14 cellular contexts compared by ENCODE assay signal in the genomic region with DNA sequence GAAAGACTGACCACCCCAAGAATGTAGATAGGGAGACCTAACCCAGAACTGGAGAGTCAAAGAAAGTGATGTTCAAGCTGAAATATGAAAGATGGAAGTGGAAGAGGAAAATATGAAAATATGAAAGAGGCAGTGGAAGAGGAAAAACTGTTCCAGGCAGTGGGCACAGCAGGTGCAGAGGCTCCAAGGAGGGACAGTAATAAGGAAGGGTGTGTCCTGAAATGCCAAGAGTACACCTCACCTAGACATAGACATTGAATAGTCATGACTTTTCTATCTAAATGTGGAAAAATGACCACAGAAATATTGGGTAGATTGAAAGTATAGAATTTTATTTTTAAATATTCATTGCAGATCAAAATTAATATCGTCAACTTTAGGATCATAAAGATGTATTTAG.
A peak's percentile ranks its signal among the peaks of the same experiment; 100 is the strongest.
DNase-seq lines count a peak whose midpoint lies in the region; ATAC-seq and TF ChIP-seq lines count a peak whose summit lies in the region.
"Had no signal": no experiment of that assay in that cellular context is flagged by ENCODE, and none has a peak within 500 bp of the region (broad histone marks: within the 10 kb centered on the region; RNA-seq: fewer than 3 reads in every experiment).

No MANE protein-coding gene starts in this region.

- BruUV-seq in PC-3 (replicated peaks; lab: Mats Ljungman, UMichigan): no TSS peak
- no TSS peak for BruUV-seq in Caco-2 (replicated peaks; lab: Mats Ljungman, UMichigan)

- H3K27ac ChIP-seq in PC-3 (ENCODE audit: low read length) (no peak overlapping the region), spleen (no peak overlapping the region)
- H3K27ac ChIP-seq: GM23248 had no signal

- no peaks in the 10 kb centered on the region for H4K20me1 ChIP-seq in PC-3 (ENCODE audit: low read length)

- no peak overlapping the region for H2AFZ ChIP-seq in PC-3 (ENCODE audit: low read length)
- H2AFZ ChIP-seq: GM23248 had no signal

- TF ChIP-seq EP300 in Ishikawa (IDR thresholded peaks at IDR 0.05; ENCODE audit: borderline replicate concordance): no peak

- peaks cover 49% of the 10 kb centered on the region for H3K4me1 ChIP-seq in PC-3 (ENCODE audit: insufficient read depth, low read length)
- H3K4me1 ChIP-seq in mucosa of descending colon (ENCODE audit: low read depth): no peaks in the 10 kb centered on the region
- no peaks in the 10 kb centered on the region for H3K4me1 ChIP-seq in Caco-2
- H3K4me1 ChIP-seq in spleen: peaks cover 0 to 7% (median 0%) of the 10 kb centered on the region in 6 donors

- H3K4me2 ChIP-seq in PC-3 (ENCODE audit: low read length): 0 out of 2 replicates have a peak overlapping the region, but pooled peaks have one; percentile 11

- WGBS in spleen, 5 donors: 86 to 97% (median 92%) methylated on average over 1 of the region's 1 CpG

- H3K9me3 ChIP-seq in PC-3 (ENCODE audit: low read length) (no peaks in the 10 kb centered on the region), mucosa of descending colon (no peaks in the 10 kb centered on the region), Caco-2 (no peaks in the 10 kb centered on the region), spleen (no peaks in the 10 kb centered on the region)

- no peaks in the 10 kb centered on the region for H3K27me3 ChIP-seq in PC-3 (ENCODE audit: low read length)
- H3K27me3 ChIP-seq in Caco-2 (replicated peaks; ENCODE audit: control insufficient read depth, insufficient read depth, low read length): no peaks in the 10 kb centered on the region
- H3K27me3 ChIP-seq in spleen (replicated peaks in 1 of 7): no peaks in the 10 kb centered on the region

- ATAC-seq in PC-3: no peak
- peak; percentile 58 for ATAC-seq in mucosa of descending colon
- ATAC-seq: HCT116 had no signal

- intact Hi-C loops in PC-3 (cut with micrococcal nuclease) (loop anchor here (5.0 kb wide), 2 partner anchors 65 to 95 kb away; no protein-coding TSS in a partner anchor), mucosa of descending colon (cut with DNase I, micrococcal nuclease) (loop anchor here (10.0 kb wide), 1 partner anchor 1208 kb away; no protein-coding TSS in a partner anchor), Caco-2 (cut with micrococcal nuclease; ENCODE audit: unreplicated experiment) (loop anchor here (5.0 kb wide), 1 partner anchor 50 kb away; no protein-coding TSS in a partner anchor), spleen (cut with DNase I; ENCODE audit: low total_unique reads) (loop anchor here (5.0 kb wide), 1 partner anchor 1210 kb away; no protein-coding TSS in a partner anchor)

- no peaks in the 10 kb centered on the region for H3K9me2 ChIP-seq in PC-3 (replicated peaks; ENCODE audit: low read length)

- CTCF ChIA-PET in PC-3 (lab: Charles Lee): no interaction called here
- CTCF ChIA-PET in activated naive CD4-positive, alpha-beta T cell treated with anti-CD3 and anti-CD28 coated beads, Interleukin-2, amount 10 ng/mL, durations not matched to agents 7 days and 5 days (lab: Charles Lee): interaction anchor here (1.3 to 1.6 kb wide), 3 partner anchors 13 to 1205 kb away, joined by 4 to 5 read pairs (median 5); no protein-coding TSS in a partner anchor
- CTCF ChIA-PET in Caco-2 (lab: Charles Lee): no interaction called here

- H3K79me2 ChIP-seq in PC-3 (ENCODE audit: low read length): no peaks in the 10 kb centered on the region

- TF ChIP-seq CTCF in PC-3 (conservative IDR thresholded peaks at IDR 0.05; ENCODE audit: low read depth, low read length) (no peak), mucosa of descending colon (IDR thresholded peaks at IDR 0.05) (no peak), Caco-2 (IDR thresholded peaks at IDR 0.05; ENCODE audit: insufficient read depth in 1 of 2, low read depth in 1 of 2, low read length in 1 of 2, severe bottlenecking in 1 of 2, unreplicated experiment in 1 of 2) (no peak), spleen (IDR thresholded peaks at IDR 0.05 in 8 of 11, conservative IDR thresholded peaks at IDR 0.05 in 3 of 11) (no peak)

- H3F3A ChIP-seq in PC-3 (ENCODE audit: low read length, unreplicated experiment): no peaks in the 10 kb centered on the region

- H3K9me3 Mint-ChIP-seq in activated naive CD4-positive, alpha-beta T cell treated with anti-CD3 and anti-CD28 coated beads, Interleukin-2, amount 10 ng/mL, durations not matched to agents 7 days and 5 days: no peaks in the 10 kb centered on the region
- H3K9me3 Mint-ChIP-seq in Caco-2 (ENCODE audit: unreplicated experiment): no peaks in the 10 kb centered on the region
- H3K9me3 Mint-ChIP-seq: H9 had no signal

- POLR2A ChIA-PET in PC-3 (lab: Charles Lee; ENCODE audit: unreplicated experiment): no interaction called here
- POLR2A ChIA-PET in Caco-2 (lab: Charles Lee): no interaction called here

- no peaks in the 10 kb centered on the region for H3K36me3 Mint-ChIP-seq in activated naive CD4-positive, alpha-beta T cell treated with anti-CD3 and anti-CD28 coated beads, Interleukin-2, amount 10 ng/mL, durations not matched to agents 7 days and 5 days
- no peaks in the 10 kb centered on the region for H3K36me3 Mint-ChIP-seq in Caco-2 (ENCODE audit: insufficient read depth, unreplicated experiment)
- H3K36me3 Mint-ChIP-seq: CD4-positive, alpha-beta memory T cell had no signal

- no peak overlapping the region for H3K27ac Mint-ChIP-seq in activated naive CD4-positive, alpha-beta T cell treated with anti-CD3 and anti-CD28 coated beads, Interleukin-2, amount 10 ng/mL, durations not matched to agents 7 days and 5 days
- no peak overlapping the region for H3K27ac Mint-ChIP-seq in Caco-2 (ENCODE audit: unreplicated experiment)
- H3K27ac Mint-ChIP-seq: H9 had no signal

- H3K9ac ChIP-seq in PC-3 (ENCODE audit: low read length): no peak overlapping the region
- H3K9ac ChIP-seq: GM23248 had no signal

- DNase-seq in PC-3: peak; percentile 44
- DNase-seq in mucosa of descending colon: no peak
- DNase-seq in activated naive CD4-positive, alpha-beta T cell treated with anti-CD3 and anti-CD28 coated beads, Interleukin-2, amount 10 ng/mL, durations not matched to agents 7 days and 5 days: no peak
- DNase-seq in Caco-2: no peak
- DNase-seq in spleen: no peak
- DNase-seq: C1 segment of cervical spinal cord; CD4-positive, alpha-beta memory T cell; COR-L47; DMS153; DND-41; GM23248; H9 had no signal

- H3K27me3 Mint-ChIP-seq in activated naive CD4-positive, alpha-beta T cell treated with anti-CD3 and anti-CD28 coated beads, Interleukin-2, amount 10 ng/mL, durations not matched to agents 7 days and 5 days: no peaks in the 10 kb centered on the region
- no peaks in the 10 kb centered on the region for H3K27me3 Mint-ChIP-seq in Caco-2 (ENCODE audit: insufficient read depth, unreplicated experiment)

- no peak for TF ChIP-seq POLR2A in spleen (IDR thresholded peaks at IDR 0.05)

- TF ChIP-seq RAD21 in Ishikawa (IDR thresholded peaks at IDR 0.05; ENCODE audit: low read depth): no peak

- H3K4me3 Mint-ChIP-seq in activated naive CD4-positive, alpha-beta T cell treated with anti-CD3 and anti-CD28 coated beads, Interleukin-2, amount 10 ng/mL, durations not matched to agents 7 days and 5 days: no peak overlapping the region
- H3K4me3 Mint-ChIP-seq in Caco-2 (ENCODE audit: unreplicated experiment): no peak overlapping the region
- H3K4me3 Mint-ChIP-seq: CD4-positive, alpha-beta memory T cell; H9 had no signal

- H3K4me3 ChIP-seq in PC-3 (ENCODE audit: low read length): no peak overlapping the region
- H3K4me3 ChIP-seq in mucosa of descending colon: no peak overlapping the region
- H3K4me3 ChIP-seq in Caco-2 (ENCODE audit: low read depth, low read length): no peak overlapping the region
- H3K4me3 ChIP-seq in spleen: no peak overlapping the region
- H3K4me3 ChIP-seq: GM23248 had no signal

- H3K36me3 ChIP-seq in PC-3 (ENCODE audit: low read depth, low read length) (no peaks in the 10 kb centered on the region), mucosa of descending colon (ENCODE audit: low read depth) (no peaks in the 10 kb centered on the region), Caco-2 (ENCODE audit: control insufficient read depth, insufficient read depth, low read length) (no peaks in the 10 kb centered on the region), spleen (no peaks in the 10 kb centered on the region)

- peaks cover 6% of the 10 kb centered on the region for H3K4me1 Mint-ChIP-seq in activated naive CD4-positive, alpha-beta T cell treated with anti-CD3 and anti-CD28 coated beads, Interleukin-2, amount 10 ng/mL, durations not matched to agents 7 days and 5 days
- H3K4me1 Mint-ChIP-seq in Caco-2 (ENCODE audit: low read depth, unreplicated experiment): no peaks in the 10 kb centered on the region
- H3K4me1 Mint-ChIP-seq: H9 had no signal

TF ChIP-seq in Ishikawa, 13 proteins besides CTCF, POLR2A, EP300 and RAD21:
- TF ChIP-seq TEAD4 (IDR thresholded peaks at IDR 0.05) (0 out of 2 replicates have a peak, but pooled peaks have one; percentile 17), NFIC (IDR thresholded peaks at IDR 0.05) (no peak)
TF ChIP-seq in Ishikawa: peak in this region for 1.
